Comparison of ENCODE assay signal across 1 cellular context in the genomic region with DNA sequence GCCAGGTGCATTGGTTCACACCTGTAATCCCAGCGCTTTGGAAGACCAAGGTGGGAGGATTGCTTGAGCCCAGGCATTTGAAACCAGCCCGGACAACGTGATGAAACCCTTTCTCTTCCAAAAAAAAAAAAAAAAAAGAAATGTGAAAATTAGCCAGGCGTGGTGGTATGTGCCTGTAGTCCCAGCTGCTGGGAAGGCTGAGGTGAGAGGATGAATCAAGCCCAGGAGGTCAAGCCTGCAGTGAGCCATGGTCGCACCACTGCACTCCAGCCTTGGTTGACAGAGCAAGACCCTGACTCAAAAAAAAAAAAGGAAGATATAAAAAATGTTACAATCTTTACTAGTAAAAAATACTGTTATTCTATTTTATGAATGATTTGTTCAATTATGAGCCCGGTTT.
TF ChIP-seq lines count a peak whose summit lies in the region.

No MANE protein-coding gene starts in this region.

TF ChIP-seq in K562, 482 proteins besides CTCF, POLR2A, EP300 and RAD21:
- TF ChIP-seq, protein P1, sequence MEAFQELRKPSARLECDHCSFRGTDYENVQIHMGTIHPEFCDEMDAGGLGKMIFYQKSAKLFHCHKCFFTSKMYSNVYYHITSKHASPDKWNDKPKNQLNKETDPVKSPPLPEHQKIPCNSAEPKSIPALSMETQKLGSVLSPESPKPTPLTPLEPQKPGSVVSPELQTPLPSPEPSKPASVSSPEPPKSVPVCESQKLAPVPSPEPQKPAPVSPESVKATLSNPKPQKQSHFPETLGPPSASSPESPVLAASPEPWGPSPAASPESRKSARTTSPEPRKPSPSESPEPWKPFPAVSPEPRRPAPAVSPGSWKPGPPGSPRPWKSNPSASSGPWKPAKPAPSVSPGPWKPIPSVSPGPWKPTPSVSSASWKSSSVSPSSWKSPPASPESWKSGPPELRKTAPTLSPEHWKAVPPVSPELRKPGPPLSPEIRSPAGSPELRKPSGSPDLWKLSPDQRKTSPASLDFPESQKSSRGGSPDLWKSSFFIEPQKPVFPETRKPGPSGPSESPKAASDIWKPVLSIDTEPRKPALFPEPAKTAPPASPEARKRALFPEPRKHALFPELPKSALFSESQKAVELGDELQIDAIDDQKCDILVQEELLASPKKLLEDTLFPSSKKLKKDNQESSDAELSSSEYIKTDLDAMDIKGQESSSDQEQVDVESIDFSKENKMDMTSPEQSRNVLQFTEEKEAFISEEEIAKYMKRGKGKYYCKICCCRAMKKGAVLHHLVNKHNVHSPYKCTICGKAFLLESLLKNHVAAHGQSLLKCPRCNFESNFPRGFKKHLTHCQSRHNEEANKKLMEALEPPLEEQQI (IDR thresholded peaks at IDR 0.05): no peak
- TF ChIP-seq, protein P2, sequence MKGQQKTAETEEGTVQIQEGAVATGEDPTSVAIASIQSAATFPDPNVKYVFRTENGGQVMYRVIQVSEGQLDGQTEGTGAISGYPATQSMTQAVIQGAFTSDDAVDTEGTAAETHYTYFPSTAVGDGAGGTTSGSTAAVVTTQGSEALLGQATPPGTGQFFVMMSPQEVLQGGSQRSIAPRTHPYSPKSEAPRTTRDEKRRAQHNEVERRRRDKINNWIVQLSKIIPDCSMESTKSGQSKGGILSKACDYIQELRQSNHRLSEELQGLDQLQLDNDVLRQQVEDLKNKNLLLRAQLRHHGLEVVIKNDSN (CRISPR knock-in tag; IDR thresholded peaks at IDR 0.05): no peak
- TF ChIP-seq CBX8 (IDR thresholded peaks at IDR 0.05; ENCODE audit: borderline replicate concordance, extremely low read depth, low read depth, low read length, poor library complexity, severe bottlenecking): no peak
- no peak for TF ChIP-seq ZNF830 (CRISPR knock-in tag; IDR thresholded peaks at IDR 0.05)
- TF ChIP-seq, protein P3, sequence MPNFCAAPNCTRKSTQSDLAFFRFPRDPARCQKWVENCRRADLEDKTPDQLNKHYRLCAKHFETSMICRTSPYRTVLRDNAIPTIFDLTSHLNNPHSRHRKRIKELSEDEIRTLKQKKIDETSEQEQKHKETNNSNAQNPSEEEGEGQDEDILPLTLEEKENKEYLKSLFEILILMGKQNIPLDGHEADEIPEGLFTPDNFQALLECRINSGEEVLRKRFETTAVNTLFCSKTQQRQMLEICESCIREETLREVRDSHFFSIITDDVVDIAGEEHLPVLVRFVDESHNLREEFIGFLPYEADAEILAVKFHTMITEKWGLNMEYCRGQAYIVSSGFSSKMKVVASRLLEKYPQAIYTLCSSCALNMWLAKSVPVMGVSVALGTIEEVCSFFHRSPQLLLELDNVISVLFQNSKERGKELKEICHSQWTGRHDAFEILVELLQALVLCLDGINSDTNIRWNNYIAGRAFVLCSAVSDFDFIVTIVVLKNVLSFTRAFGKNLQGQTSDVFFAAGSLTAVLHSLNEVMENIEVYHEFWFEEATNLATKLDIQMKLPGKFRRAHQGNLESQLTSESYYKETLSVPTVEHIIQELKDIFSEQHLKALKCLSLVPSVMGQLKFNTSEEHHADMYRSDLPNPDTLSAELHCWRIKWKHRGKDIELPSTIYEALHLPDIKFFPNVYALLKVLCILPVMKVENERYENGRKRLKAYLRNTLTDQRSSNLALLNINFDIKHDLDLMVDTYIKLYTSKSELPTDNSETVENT (CRISPR knock-in tag; IDR thresholded peaks at IDR 0.05): no peak
- TF ChIP-seq, protein P4, sequence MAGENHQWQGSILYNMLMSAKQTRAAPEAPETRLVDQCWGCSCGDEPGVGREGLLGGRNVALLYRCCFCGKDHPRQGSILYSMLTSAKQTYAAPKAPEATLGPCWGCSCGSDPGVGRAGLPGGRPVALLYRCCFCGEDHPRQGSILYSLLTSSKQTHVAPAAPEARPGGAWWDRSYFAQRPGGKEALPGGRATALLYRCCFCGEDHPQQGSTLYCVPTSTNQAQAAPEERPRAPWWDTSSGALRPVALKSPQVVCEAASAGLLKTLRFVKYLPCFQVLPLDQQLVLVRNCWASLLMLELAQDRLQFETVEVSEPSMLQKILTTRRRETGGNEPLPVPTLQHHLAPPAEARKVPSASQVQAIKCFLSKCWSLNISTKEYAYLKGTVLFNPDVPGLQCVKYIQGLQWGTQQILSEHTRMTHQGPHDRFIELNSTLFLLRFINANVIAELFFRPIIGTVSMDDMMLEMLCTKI (IDR thresholded peaks at IDR 0.05; ENCODE audit: partially characterized antibody): no peak
- TF ChIP-seq HNRNPK (IDR thresholded peaks at IDR 0.05; ENCODE audit: low read depth, low read length, poor library complexity, severe bottlenecking): no peak
- TF ChIP-seq, protein P5, sequence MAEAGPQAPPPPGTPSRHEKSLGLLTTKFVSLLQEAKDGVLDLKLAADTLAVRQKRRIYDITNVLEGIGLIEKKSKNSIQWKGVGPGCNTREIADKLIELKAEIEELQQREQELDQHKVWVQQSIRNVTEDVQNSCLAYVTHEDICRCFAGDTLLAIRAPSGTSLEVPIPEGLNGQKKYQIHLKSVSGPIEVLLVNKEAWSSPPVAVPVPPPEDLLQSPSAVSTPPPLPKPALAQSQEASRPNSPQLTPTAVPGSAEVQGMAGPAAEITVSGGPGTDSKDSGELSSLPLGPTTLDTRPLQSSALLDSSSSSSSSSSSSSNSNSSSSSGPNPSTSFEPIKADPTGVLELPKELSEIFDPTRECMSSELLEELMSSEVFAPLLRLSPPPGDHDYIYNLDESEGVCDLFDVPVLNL (CRISPR knock-in tag; IDR thresholded peaks at IDR 0.05; ENCODE audit: low read depth): no peak
- TF ChIP-seq PHF21A (IDR thresholded peaks at IDR 0.05; ENCODE audit: borderline replicate concordance, low read depth): no peak
- no peak for TF ChIP-seq GABPB1 (CRISPR knock-in tag; IDR thresholded peaks at IDR 0.05)
